Comparison of ENCODE assay signal across 17 cellular contexts in the genomic region with DNA sequence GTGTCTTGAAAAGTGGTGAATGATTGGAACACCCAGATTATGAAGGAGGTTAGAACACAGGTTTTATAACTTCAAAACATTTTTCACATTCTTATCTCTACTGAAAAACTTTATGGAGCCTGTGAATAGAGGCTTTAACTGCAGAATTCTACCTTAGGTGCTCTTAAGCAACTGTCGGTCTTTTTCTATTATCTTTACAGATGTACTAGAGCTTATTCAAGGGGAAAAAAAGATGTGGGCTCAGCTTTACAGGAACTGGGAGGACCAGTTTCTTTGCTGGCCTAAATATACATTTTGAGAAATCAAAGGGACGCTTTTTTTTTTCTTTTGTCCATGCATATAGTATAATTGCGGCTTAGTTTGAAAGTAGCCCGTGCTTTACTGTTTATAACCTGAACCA. TPM values are rescaled to one million over a fixed set of nuclear protein-coding genes. Genes with fewer than 3 reads are reported as not detected.
A peak's percentile ranks its signal among the peaks of the same experiment; 100 is the strongest.
DNase-seq lines count a peak whose midpoint lies in the region; ATAC-seq and TF ChIP-seq lines count a peak whose summit lies in the region.
"Had no signal": no experiment of that assay in that cellular context is flagged by ENCODE, and none has a peak within 500 bp of the region (broad histone marks: within the 10 kb centered on the region; RNA-seq: fewer than 3 reads in every experiment).

No MANE protein-coding gene starts in this region.

- TF ChIP-seq RAD21 in IMR-90 (IDR thresholded peaks at IDR 0.05; ENCODE audit: low read length) = no peak

- CTCF ChIA-PET in IMR-90 (lab: Yijun Ruan, JAX) = no interaction called here

- dilution Hi-C loops in IMR-90 (cut with HindIII; ENCODE audit: low sequenced_read_pairs, unreplicated experiment) = no loop called here

- H3K56ac ChIP-seq in IMR-90 (ENCODE audit: extremely low read depth, insufficient read depth, low read length) = no peak overlapping the region

- no peak overlapping the region for H3K23ac ChIP-seq in IMR-90 (ENCODE audit: low read depth, low read length)
- H3K23ac ChIP-seq in trophoblast cell (ENCODE audit: low read length) = no peak overlapping the region

- H3K4ac ChIP-seq in IMR-90 (ENCODE audit: low read depth, low read length) = no peak overlapping the region
- no peak overlapping the region for H3K4ac ChIP-seq in trophoblast cell (ENCODE audit: low read depth, low read length)

- H3K4me3 ChIP-seq in GM23248 (peak overlapping the region; percentile 64), IMR-90 (ENCODE audit: insufficient read depth, low read depth, low read length) (no peak overlapping the region), fibroblast of the aortic adventitia (ENCODE audit: low read depth, low read length) (peak overlapping the region; percentile 39), trophoblast cell (ENCODE audit: low read depth, low read length) (no peak overlapping the region)
- H3K4me3 ChIP-seq: K562 had no signal

- H4K8ac ChIP-seq in IMR-90 (ENCODE audit: low read depth in 2 of 2, low read length in 2 of 2) (no peak overlapping the region), trophoblast cell (ENCODE audit: low read depth, low read length) (no peak overlapping the region)

- intact Hi-C loops in IMR-90 (cut with micrococcal nuclease) = no loop called here

- H2AK9ac ChIP-seq in IMR-90 (replicated peaks; ENCODE audit: low read depth, low read length, poor library complexity) = no peak overlapping the region

- H3K14ac ChIP-seq in IMR-90 (replicated peaks; ENCODE audit: low read depth, low read length) = no peak overlapping the region
- no peak overlapping the region for H3K14ac ChIP-seq in trophoblast cell (ENCODE audit: low read length)

- H3K4me2 ChIP-seq in GM23248 (ENCODE audit: unreplicated experiment) (peak overlapping the region; percentile 83), IMR-90 (ENCODE audit: low read depth, low read length) (peak overlapping the region; percentile 68; the same call in 1 of the 2 replicates), trophoblast cell (ENCODE audit: low read length) (no peak overlapping the region)

- no peak overlapping the region for H2BK20ac ChIP-seq in IMR-90 (ENCODE audit: low read depth, low read length)

- H3K9ac ChIP-seq in GM23248 (peak overlapping the region; percentile 32; the same call in 1 of the 2 replicates), IMR-90 (ENCODE audit: low read depth, low read length) (no peak overlapping the region), trophoblast cell (ENCODE audit: low read length) (no peak overlapping the region)

- in situ Hi-C loops in GM23248 (cut with MboI) = no loop called here
- in situ Hi-C loops in IMR-90 (cut with MboI; ENCODE audit: low sequenced_read_pairs) = no loop called here

- H2AFZ ChIP-seq in GM23248 (peak overlapping the region; percentile 52), IMR-90 (replicated peaks; ENCODE audit: low read length, poor library complexity) (no peak overlapping the region), trophoblast cell (ENCODE audit: insufficient read depth, low read length, poor library complexity) (no peak overlapping the region)

- H2BK120ac ChIP-seq in IMR-90 (ENCODE audit: low read depth, low read length) (no peak overlapping the region), trophoblast cell (ENCODE audit: insufficient read depth, low read length, poor library complexity) (no peak overlapping the region)

- WGBS in GM23248 (ENCODE audit: low coverage in 1 of 2, low lambda C conversion rate in 2 of 2, missing lambda C conversion rate in 2 of 2), 2 experiments = 90 to 94% methylated on average over 4 of the region's 4 CpGs
- WGBS in IMR-90 (ENCODE audit: extremely low coverage in 2 of 2, insufficient read length in 1 of 2), 2 experiments = no CpG with 5 or more reads among the region's 4 CpGs
- no CpG with 5 or more reads among the region's 4 CpGs for WGBS in trophoblast cell (ENCODE audit: extremely low coverage, insufficient coverage, insufficient read length)

- peaks cover 84% of the 10 kb centered on the region for H3K79me2 ChIP-seq in GM23248 (ENCODE audit: insufficient read depth)
- no peaks in the 10 kb centered on the region for H3K79me2 ChIP-seq in trophoblast cell (ENCODE audit: control insufficient read depth, insufficient read depth, low read length, poor library complexity)

- BruUV-seq in IMR-90 (replicated peaks; lab: Mats Ljungman, UMichigan) = no TSS peak

- ATAC-seq in IMR-90 (ENCODE audit: low read depth) = no peak
- ATAC-seq in GM21717 (IDR thresholded peaks at IDR 0.05; ENCODE audit: unreplicated experiment) = no peak
- ATAC-seq: HCT116, K562, PC-3 had no signal

- H4K20me1 ChIP-seq in GM23248 (ENCODE audit: insufficient read depth) (0 out of 2 replicates have a peak, but pooled peaks cover 5% of the 10 kb centered on the region), IMR-90 (ENCODE audit: insufficient read depth, low read length) (peaks cover 10% of the 10 kb centered on the region)

- no peak for TF ChIP-seq POLR2A in IMR-90 (IDR thresholded peaks at IDR 0.05; ENCODE audit: low read depth, low read length)

- DNase-seq in GM23248 (no peak), IMR-90 (no peak), fibroblast of the aortic adventitia (ENCODE audit: low read depth) (no peak), trophoblast cell (peak; percentile 20 to 76), NCI-H345 treated with DMSO at 0.1 percent for 48 hours (lab: John Stamatoyannopoulos, UW; ENCODE audit: unreplicated experiment) (no peak), NCI-H2029 treated with DMSO at 0.1 percent for 48 hours (lab: John Stamatoyannopoulos, UW) (no peak)
- DNase-seq: DMS79 treated with DMSO at 0.1 percent for 48 hours, NCI-H1417, NCI-H187, NCI-H2171, NCI-H82, PC-3, SIG-M5 had no signal

- peaks cover 2% of the 10 kb centered on the region; the same call in 1 of the 2 replicates for H3F3A ChIP-seq in GM23248 (ENCODE audit: insufficient read depth)

- H3K4me1 ChIP-seq in GM23248 (ENCODE audit: insufficient read depth) (peaks cover 22% of the 10 kb centered on the region), IMR-90 (ENCODE audit: control insufficient read depth, insufficient read depth, low read length) (peaks cover 2% of the 10 kb centered on the region; the same call in 1 of the 2 replicates), trophoblast cell (ENCODE audit: control insufficient read depth in 1 of 2, insufficient read depth in 2 of 2, low read length in 2 of 2) (no peaks in the 10 kb centered on the region)

- TF ChIP-seq CTCF in IMR-90 (conservative IDR thresholded peaks at IDR 0.05; ENCODE audit: low read depth, low read length) (no peak), fibroblast of the aortic adventitia (IDR thresholded peaks at IDR 0.05; ENCODE audit: insufficient read depth, low read length) (no peak)

- H4K91ac ChIP-seq in IMR-90 (ENCODE audit: insufficient read depth, low read depth, low read length) (no peak overlapping the region), trophoblast cell (ENCODE audit: low read depth, low read length) (no peak overlapping the region)

- H4K12ac ChIP-seq in trophoblast cell (ENCODE audit: low read depth, low read length) = no peak overlapping the region

- POLR2A ChIA-PET in IMR-90 (lab: Charles Lee; ENCODE audit: unreplicated experiment) = no interaction called here

- no peak overlapping the region for H3K27ac ChIP-seq in GM23248
- H3K27ac ChIP-seq in IMR-90 (ENCODE audit: insufficient read depth, low read length) = no peak overlapping the region
- H3K27ac ChIP-seq in trophoblast cell (ENCODE audit: low read depth, low read length) = no peak overlapping the region
- H3K27ac ChIP-seq: RWPE1 had no signal

- no peaks in the 10 kb centered on the region for H3K9me3 ChIP-seq in GM23248 (ENCODE audit: low read depth)
- no peaks in the 10 kb centered on the region for H3K9me3 ChIP-seq in IMR-90 (ENCODE audit: control insufficient read depth, insufficient read depth, low read length)
- H3K9me3 ChIP-seq in trophoblast cell (ENCODE audit: insufficient read depth, low read depth, low read length) = peaks cover 2% of the 10 kb centered on the region

- H4K5ac ChIP-seq in IMR-90 (ENCODE audit: low read depth, low read length) = no peak overlapping the region

- H3K79me1 ChIP-seq in IMR-90 (ENCODE audit: low read depth in 1 of 2, low read length in 2 of 2) = peaks cover 28 to 30% of the 10 kb centered on the region in 2 experiments
- no peaks in the 10 kb centered on the region for H3K79me1 ChIP-seq in trophoblast cell (ENCODE audit: low read length)

- H3K36me3 ChIP-seq in GM23248 (ENCODE audit: low read depth) (no peaks in the 10 kb centered on the region), IMR-90 (ENCODE audit: control insufficient read depth, insufficient read depth, low read length) (no peaks in the 10 kb centered on the region), trophoblast cell (ENCODE audit: control insufficient read depth in 1 of 2, insufficient read depth in 2 of 2, low read length in 2 of 2) (no peaks in the 10 kb centered on the region)

- H3K18ac ChIP-seq in IMR-90 (ENCODE audit: low read depth, low read length) (no peak overlapping the region), trophoblast cell (ENCODE audit: low read length) (no peak overlapping the region)

- H2AK5ac ChIP-seq in IMR-90 (ENCODE audit: low read depth, low read length) (no peak overlapping the region), trophoblast cell (ENCODE audit: low read length) (no peak overlapping the region)

- no peaks in the 10 kb centered on the region for H3K9me2 ChIP-seq in GM23248 (ENCODE audit: insufficient read depth)

- H2BK15ac ChIP-seq in IMR-90 (ENCODE audit: low read depth, low read length) = no peak overlapping the region

- H3K27me3 ChIP-seq in GM23248 (replicated peaks; ENCODE audit: insufficient read depth) = no peaks in the 10 kb centered on the region
- H3K27me3 ChIP-seq in IMR-90 (ENCODE audit: control insufficient read depth, insufficient read depth, low read length) = no peaks in the 10 kb centered on the region
- no peaks in the 10 kb centered on the region for H3K27me3 ChIP-seq in trophoblast cell (ENCODE audit: insufficient read depth, low read length)

- H3K9me1 ChIP-seq in IMR-90 (ENCODE audit: insufficient read depth, low read length) = peaks cover 6% of the 10 kb centered on the region; the same call in 1 of the 2 replicates

- H2BK5ac ChIP-seq in IMR-90 (ENCODE audit: low read depth, low read length, poor library complexity, severe bottlenecking) = no peak overlapping the region
- no peak overlapping the region for H2BK5ac ChIP-seq in trophoblast cell (ENCODE audit: low read depth, low read length, poor library complexity)

- no peak overlapping the region for H2BK12ac ChIP-seq in trophoblast cell (ENCODE audit: low read length)

TF ChIP-seq in IMR-90, 13 proteins besides CTCF, POLR2A, EP300 and RAD21 (continues in another document):
- no peak for TF ChIP-seq CHD1 (IDR thresholded peaks at IDR 0.05; ENCODE audit: low read depth, low read length)
- no peak for TF ChIP-seq SMC3 (IDR thresholded peaks at IDR 0.05; ENCODE audit: low read depth, low read length)

RNA-seq across cellular contexts. Expression of gene UST, which starts 58.9 kb away (rescaled TPM):
- 23.1 and 23.3 TPM in 2 replicates for total RNA-seq in GM23248 (2014; rRNA removed; shearing (Covaris generic))
- polyA plus RNA-seq in GM23248 (2016; fragmentation: Nextera tagmentation; extraction: Ambion mirVana) = 10.1 and 11.2 TPM in 2 replicates
- 13.8 and 14.4 TPM in 2 replicates for total RNA-seq in IMR-90 (2012; rRNA removed)
- polyA plus RNA-seq in IMR-90 (2012; rRNA removed) = 6.6 and 7.7 TPM in 2 replicates
- 2.8 and 5.4 TPM in 2 replicates for polyA plus RNA-seq in IMR-90 (2012; cell fraction: cytosol; rRNA removed)
- 1.2 and 5.5 TPM in 2 replicates for polyA plus RNA-seq in IMR-90 (2012; cell fraction: nucleus; rRNA removed; ENCODE audit: low replicate concordance)
- total RNA-seq in fibroblast of the aortic adventitia (ENCODE audit: low replicate concordance) = 27.1 and 36.1 TPM in 2 replicates
- polyA plus RNA-seq in trophoblast cell (2013) = 13.0 and 14.0 TPM in 2 replicates

Comparison
In these comparisons a context has a peak if more than half of its experiments do, and no peak if none do; other contexts are left out.
1. DNase-seq: peak in trophoblast cell (2 of 2); none in GM23248 (single experiment), IMR-90 (single experiment), fibroblast of the aortic adventitia (single experiment), NCI-H345 treated with DMSO at 0.1 percent for 48 hours (single experiment) and NCI-H2029 treated with DMSO at 0.1 percent for 48 hours (single experiment).
2. H3K4me3 ChIP-seq: peak in GM23248 (single experiment) and fibroblast of the aortic adventitia (single experiment); none in IMR-90 (single experiment) and trophoblast cell (single experiment).